1 cellular context compared by ENCODE assay signal in the genomic region with DNA sequence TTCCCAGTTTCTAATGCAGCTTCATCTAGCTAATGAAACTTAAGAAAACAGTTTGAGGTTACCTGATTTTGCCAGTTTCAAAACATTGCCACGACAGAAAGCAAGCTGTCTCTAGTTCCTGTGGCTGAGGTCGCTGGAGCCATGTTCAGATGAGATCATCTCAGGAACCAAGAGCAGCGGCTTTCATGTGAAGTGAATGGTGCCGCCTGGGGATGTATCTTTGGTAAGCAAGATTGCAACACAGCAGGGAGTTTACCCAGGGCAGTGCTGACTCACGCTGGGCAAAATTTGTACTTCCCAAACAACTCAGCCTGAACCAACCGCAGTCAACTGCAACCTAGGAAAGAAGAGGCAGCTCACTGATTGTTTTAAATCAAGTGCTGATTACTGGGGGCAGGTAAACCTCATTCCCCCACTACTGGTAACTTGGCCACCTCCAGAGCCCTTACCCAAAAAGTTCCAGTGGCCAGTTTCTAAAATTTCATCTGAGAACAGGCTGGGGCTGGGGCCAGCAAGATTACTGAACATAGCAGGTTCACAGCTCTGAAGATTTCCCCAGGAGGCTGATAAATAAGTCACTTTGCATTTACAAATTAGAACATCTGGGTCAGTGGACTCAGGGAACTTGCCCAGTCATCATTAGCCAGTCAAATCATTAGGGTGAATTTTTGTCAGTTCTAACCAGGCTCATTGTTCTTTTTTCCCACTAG.
TF ChIP-seq lines count a peak whose summit lies in the region.

A gene with protein sequence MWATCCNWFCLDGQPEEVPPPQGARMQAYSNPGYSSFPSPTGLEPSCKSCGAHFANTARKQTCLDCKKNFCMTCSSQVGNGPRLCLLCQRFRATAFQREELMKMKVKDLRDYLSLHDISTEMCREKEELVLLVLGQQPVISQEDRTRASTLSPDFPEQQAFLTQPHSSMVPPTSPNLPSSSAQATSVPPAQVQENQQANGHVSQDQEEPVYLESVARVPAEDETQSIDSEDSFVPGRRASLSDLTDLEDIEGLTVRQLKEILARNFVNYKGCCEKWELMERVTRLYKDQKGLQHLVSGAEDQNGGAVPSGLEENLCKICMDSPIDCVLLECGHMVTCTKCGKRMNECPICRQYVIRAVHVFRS (minus strand): TSS at position 194 of the 710 bp plus-strand sequence. CDS start 37,154 bp downstream, outside the sequence.

TF ChIP-seq in HEK293, 187 proteins besides CTCF, POLR2A, EP300 and RAD21 (continued from another document):
- TF ChIP-seq, protein P1, sequence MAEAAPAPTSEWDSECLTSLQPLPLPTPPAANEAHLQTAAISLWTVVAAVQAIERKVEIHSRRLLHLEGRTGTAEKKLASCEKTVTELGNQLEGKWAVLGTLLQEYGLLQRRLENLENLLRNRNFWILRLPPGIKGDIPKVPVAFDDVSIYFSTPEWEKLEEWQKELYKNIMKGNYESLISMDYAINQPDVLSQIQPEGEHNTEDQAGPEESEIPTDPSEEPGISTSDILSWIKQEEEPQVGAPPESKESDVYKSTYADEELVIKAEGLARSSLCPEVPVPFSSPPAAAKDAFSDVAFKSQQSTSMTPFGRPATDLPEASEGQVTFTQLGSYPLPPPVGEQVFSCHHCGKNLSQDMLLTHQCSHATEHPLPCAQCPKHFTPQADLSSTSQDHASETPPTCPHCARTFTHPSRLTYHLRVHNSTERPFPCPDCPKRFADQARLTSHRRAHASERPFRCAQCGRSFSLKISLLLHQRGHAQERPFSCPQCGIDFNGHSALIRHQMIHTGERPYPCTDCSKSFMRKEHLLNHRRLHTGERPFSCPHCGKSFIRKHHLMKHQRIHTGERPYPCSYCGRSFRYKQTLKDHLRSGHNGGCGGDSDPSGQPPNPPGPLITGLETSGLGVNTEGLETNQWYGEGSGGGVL (tag by site-specific recombination; IDR thresholded peaks at IDR 0.05): peak; percentile 23; the same call in 1 of the 2 replicates
- TF ChIP-seq, protein P2, sequence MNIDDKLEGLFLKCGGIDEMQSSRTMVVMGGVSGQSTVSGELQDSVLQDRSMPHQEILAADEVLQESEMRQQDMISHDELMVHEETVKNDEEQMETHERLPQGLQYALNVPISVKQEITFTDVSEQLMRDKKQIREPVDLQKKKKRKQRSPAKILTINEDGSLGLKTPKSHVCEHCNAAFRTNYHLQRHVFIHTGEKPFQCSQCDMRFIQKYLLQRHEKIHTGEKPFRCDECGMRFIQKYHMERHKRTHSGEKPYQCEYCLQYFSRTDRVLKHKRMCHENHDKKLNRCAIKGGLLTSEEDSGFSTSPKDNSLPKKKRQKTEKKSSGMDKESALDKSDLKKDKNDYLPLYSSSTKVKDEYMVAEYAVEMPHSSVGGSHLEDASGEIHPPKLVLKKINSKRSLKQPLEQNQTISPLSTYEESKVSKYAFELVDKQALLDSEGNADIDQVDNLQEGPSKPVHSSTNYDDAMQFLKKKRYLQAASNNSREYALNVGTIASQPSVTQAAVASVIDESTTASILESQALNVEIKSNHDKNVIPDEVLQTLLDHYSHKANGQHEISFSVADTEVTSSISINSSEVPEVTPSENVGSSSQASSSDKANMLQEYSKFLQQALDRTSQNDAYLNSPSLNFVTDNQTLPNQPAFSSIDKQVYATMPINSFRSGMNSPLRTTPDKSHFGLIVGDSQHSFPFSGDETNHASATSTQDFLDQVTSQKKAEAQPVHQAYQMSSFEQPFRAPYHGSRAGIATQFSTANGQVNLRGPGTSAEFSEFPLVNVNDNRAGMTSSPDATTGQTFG (tag by site-specific recombination; IDR thresholded peaks at IDR 0.05; ENCODE audit: borderline replicate concordance): no peak
- peak; percentile 89 for TF ChIP-seq ZNF629 (tag by site-specific recombination; IDR thresholded peaks at IDR 0.05)
- TF ChIP-seq SP7 (tag by site-specific recombination; IDR thresholded peaks at IDR 0.05): peak; percentile 93
- TF ChIP-seq ZNF19 (tag by site-specific recombination; IDR thresholded peaks at IDR 0.05; ENCODE audit: low read depth): no peak
- peak; percentile 46; the same call in 1 of the 2 replicates for TF ChIP-seq ZXDB (tag by site-specific recombination; IDR thresholded peaks at IDR 0.05)
- TF ChIP-seq ZNF121 (tag by site-specific recombination; IDR thresholded peaks at IDR 0.05): no peak
- TF ChIP-seq ZNF707 (tag by site-specific recombination; IDR thresholded peaks at IDR 0.05): no peak
- TF ChIP-seq ZBTB48 (tag by site-specific recombination; IDR thresholded peaks at IDR 0.05): no peak
- TF ChIP-seq GLIS1 (tag by site-specific recombination; IDR thresholded peaks at IDR 0.05): peak; percentile 48; the same call in 1 of the 2 replicates
- no peak for TF ChIP-seq ZNF292 (tag by site-specific recombination; IDR thresholded peaks at IDR 0.05; ENCODE audit: borderline replicate concordance, low read depth)
- TF ChIP-seq ZNF404 (tag by site-specific recombination; IDR thresholded peaks at IDR 0.05): no peak
- no peak for TF ChIP-seq SETDB1 (IDR thresholded peaks at IDR 0.05; ENCODE audit: insufficient read length, low read length)
- TF ChIP-seq ZFP37 (tag by site-specific recombination; IDR thresholded peaks at IDR 0.05): no peak
- peak; percentile 66; the same call in 1 of the 2 replicates for TF ChIP-seq ZFP69B (tag by site-specific recombination; IDR thresholded peaks at IDR 0.05)
- no peak for TF ChIP-seq ZNF202 (tag by site-specific recombination; IDR thresholded peaks at IDR 0.05; ENCODE audit: borderline replicate concordance)
- TF ChIP-seq TCF7L2 (IDR thresholded peaks at IDR 0.05; ENCODE audit: borderline replicate concordance, low read depth, low read length): peak; percentile 96
- no peak for TF ChIP-seq ZNF133 (tag by site-specific recombination; IDR thresholded peaks at IDR 0.05)
- no peak for TF ChIP-seq EGR2 (tag by site-specific recombination; IDR thresholded peaks at IDR 0.05; ENCODE audit: low read depth)
- TF ChIP-seq GLI2 (tag by site-specific recombination; IDR thresholded peaks at IDR 0.05; ENCODE audit: borderline replicate concordance, low read depth): no peak
- no peak for TF ChIP-seq YY2 (tag by site-specific recombination; IDR thresholded peaks at IDR 0.05)
- 0 out of 2 replicates have a peak, but pooled peaks have one; percentile 36 for TF ChIP-seq KLF10 (tag by site-specific recombination; IDR thresholded peaks at IDR 0.05)
- TF ChIP-seq ZNF701 (tag by site-specific recombination; IDR thresholded peaks at IDR 0.05): no peak
- TF ChIP-seq ZNF792 (tag by site-specific recombination; IDR thresholded peaks at IDR 0.05): no peak
- TF ChIP-seq, protein P3, sequence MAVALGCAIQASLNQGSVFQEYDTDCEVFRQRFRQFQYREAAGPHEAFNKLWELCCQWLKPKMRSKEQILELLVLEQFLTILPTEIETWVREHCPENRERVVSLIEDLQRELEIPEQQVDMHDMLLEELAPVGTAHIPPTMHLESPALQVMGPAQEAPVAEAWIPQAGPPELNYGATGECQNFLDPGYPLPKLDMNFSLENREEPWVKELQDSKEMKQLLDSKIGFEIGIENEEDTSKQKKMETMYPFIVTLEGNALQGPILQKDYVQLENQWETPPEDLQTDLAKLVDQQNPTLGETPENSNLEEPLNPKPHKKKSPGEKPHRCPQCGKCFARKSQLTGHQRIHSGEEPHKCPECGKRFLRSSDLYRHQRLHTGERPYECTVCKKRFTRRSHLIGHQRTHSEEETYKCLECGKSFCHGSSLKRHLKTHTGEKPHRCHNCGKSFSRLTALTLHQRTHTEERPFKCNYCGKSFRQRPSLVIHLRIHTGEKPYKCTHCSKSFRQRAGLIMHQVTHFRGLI (tag by site-specific recombination; IDR thresholded peaks at IDR 0.05): no peak
- peak; percentile 60; the same call in 1 of the 2 replicates for TF ChIP-seq KLF8 (tag by site-specific recombination; IDR thresholded peaks at IDR 0.05)
- peak; percentile 95 for TF ChIP-seq ZNF561 (tag by site-specific recombination; IDR thresholded peaks at IDR 0.05; ENCODE audit: borderline replicate concordance)
- TF ChIP-seq MEIS1 (CRISPR knock-in tag; IDR thresholded peaks at IDR 0.05; ENCODE audit: borderline replicate concordance): no peak
- peak; percentile 41; the same call in 1 of the 2 replicates for TF ChIP-seq ZNF423 (tag by site-specific recombination; IDR thresholded peaks at IDR 0.05)
- TF ChIP-seq, protein P4, sequence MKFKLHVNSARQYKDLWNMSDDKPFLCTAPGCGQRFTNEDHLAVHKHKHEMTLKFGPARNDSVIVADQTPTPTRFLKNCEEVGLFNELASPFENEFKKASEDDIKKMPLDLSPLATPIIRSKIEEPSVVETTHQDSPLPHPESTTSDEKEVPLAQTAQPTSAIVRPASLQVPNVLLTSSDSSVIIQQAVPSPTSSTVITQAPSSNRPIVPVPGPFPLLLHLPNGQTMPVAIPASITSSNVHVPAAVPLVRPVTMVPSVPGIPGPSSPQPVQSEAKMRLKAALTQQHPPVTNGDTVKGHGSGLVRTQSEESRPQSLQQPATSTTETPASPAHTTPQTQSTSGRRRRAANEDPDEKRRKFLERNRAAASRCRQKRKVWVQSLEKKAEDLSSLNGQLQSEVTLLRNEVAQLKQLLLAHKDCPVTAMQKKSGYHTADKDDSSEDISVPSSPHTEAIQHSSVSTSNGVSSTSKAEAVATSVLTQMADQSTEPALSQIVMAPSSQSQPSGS (tag by site-specific recombination; IDR thresholded peaks at IDR 0.05; ENCODE audit: low read depth): peak; percentile 87
- TF ChIP-seq ZNF621 (tag by site-specific recombination; IDR thresholded peaks at IDR 0.05): no peak
- TF ChIP-seq OSR2 (tag by site-specific recombination; IDR thresholded peaks at IDR 0.05): peak; percentile 80
- peak; percentile 63; the same call in 1 of the 2 replicates for TF ChIP-seq ZNF184 (tag by site-specific recombination; IDR thresholded peaks at IDR 0.05)
- no peak for TF ChIP-seq ZNF544 (tag by site-specific recombination; IDR thresholded peaks at IDR 0.05)
- TF ChIP-seq, protein P5, sequence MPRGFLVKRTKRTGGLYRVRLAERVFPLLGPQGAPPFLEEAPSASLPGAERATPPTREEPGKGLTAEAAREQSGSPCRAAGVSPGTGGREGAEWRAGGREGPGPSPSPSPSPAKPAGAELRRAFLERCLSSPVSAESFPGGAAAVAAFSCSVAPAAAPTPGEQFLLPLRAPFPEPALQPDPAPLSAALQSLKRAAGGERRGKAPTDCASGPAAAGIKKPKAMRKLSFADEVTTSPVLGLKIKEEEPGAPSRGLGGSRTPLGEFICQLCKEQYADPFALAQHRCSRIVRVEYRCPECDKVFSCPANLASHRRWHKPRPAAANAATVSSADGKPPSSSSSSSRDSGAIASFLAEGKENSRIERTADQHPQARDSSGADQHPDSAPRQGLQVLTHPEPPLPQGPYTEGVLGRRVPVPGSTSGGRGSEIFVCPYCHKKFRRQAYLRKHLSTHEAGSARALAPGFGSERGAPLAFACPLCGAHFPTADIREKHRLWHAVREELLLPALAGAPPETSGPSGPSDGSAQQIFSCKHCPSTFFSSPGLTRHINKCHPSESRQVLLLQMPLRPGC (tag by site-specific recombination; IDR thresholded peaks at IDR 0.05): peak; percentile 86
- TF ChIP-seq HOXD13 (CRISPR knock-in tag; IDR thresholded peaks at IDR 0.05; ENCODE audit: borderline replicate concordance): no peak; the same call in 1 of the 2 replicates
- no peak for TF ChIP-seq ZNF623 (tag by site-specific recombination; IDR thresholded peaks at IDR 0.05)
- TF ChIP-seq ZNF791 (tag by site-specific recombination; IDR thresholded peaks at IDR 0.05): no peak
- TF ChIP-seq ZNF221 (tag by site-specific recombination; IDR thresholded peaks at IDR 0.05; ENCODE audit: borderline replicate concordance): no peak
- no peak for TF ChIP-seq ZNF548 (tag by site-specific recombination; IDR thresholded peaks at IDR 0.05)
- TF ChIP-seq HOXC10 (CRISPR knock-in tag; IDR thresholded peaks at IDR 0.05): no peak
- no peak for TF ChIP-seq ZNF555 (tag by site-specific recombination; conservative IDR thresholded peaks at IDR 0.05)
